8 cellular contexts compared by ENCODE assay signal in the genomic region with DNA sequence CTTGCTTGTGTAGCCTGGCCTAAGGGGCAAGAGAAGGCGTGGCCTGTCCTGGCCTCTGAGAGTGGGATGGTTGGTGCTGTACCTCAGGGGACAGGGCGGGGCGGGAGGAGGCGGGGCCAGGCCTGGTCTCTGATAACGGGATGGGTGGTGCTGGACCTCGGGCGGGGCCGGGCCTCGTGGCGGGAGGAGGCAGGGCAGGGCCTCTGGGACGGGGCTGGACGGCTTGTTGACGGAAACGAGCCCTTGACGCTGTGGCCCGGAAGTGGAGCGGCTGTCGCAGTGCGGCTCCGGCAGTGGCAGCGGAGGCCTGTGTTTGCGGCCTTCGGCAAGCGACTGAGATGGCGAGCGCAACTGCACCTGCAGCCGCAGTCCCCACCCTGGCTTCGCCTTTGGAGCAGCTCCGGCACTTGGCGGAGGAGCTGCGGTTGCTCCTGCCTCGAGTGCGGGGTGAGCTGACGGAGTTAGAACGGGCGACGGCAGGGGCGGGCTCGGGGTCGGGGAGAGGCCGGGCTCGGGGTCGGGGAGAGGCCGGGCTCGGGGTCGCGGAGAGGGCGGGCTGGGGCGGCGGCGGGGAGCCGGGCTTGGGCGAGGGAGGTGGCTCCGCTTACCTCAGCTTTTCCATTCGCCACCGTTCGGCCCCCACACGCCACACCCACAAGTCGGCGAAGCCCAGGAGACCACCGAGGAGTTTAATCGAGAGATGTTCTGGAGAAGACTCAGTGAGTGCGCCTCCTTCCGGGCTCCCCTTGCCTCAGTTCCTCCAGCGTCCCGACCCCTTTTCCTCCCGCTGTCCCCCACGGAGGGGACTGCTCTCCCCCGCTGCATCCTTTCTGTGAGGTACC. TPM values are rescaled to one million over a fixed set of nuclear protein-coding genes. Genes with fewer than 3 reads are reported as not detected.
A peak's percentile ranks its signal among the peaks of the same experiment; 100 is the strongest.
DNase-seq lines count a peak whose midpoint lies in the region; ATAC-seq and TF ChIP-seq lines count a peak whose summit lies in the region.

A gene with protein sequence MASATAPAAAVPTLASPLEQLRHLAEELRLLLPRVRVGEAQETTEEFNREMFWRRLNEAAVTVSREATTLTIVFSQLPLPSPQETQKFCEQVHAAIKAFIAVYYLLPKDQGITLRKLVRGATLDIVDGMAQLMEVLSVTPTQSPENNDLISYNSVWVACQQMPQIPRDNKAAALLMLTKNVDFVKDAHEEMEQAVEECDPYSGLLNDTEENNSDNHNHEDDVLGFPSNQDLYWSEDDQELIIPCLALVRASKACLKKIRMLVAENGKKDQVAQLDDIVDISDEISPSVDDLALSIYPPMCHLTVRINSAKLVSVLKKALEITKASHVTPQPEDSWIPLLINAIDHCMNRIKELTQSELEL (plus strand): TSS at position 243 of the 842 bp plus-strand sequence. CDS start 96 bp downstream, at position 339.

- POLR2A ChIA-PET in BJ (lab: Charles Lee) = no interaction called here

- ATAC-seq in GM19025 (IDR thresholded peaks at IDR 0.05; ENCODE audit: low read depth, unreplicated experiment) (peak; percentile 97), HG03280 (IDR thresholded peaks at IDR 0.05; ENCODE audit: unreplicated experiment) (peak; percentile 95)

- CTCF ChIA-PET in BJ (lab: Yijun Ruan, JAX) = interaction anchor here (1.1 to 4.7 kb wide), 4 partner anchors 9 to 101 kb away, joined by 4 to 30 read pairs (median 13); no protein-coding TSS in a partner anchor

- peak; percentile 51 for DNase-seq in BJ (ENCODE audit: low read depth)
- peak; percentile 72 to 96 for DNase-seq in NCI-H526 (lab: John Stamatoyannopoulos, UW)
- DNase-seq in activated CD4-positive, alpha-beta T cell treated with anti-CD3 and anti-CD28 coated beads for 4 hours = peak; percentile 76 to 79
- peak; percentile 90 for DNase-seq in kidney tubule cell (ENCODE audit: low spot score)
- DNase-seq in stimulated activated CD4-positive, alpha-beta T cell treated with anti-CD3 and anti-CD28 coated beads, Interleukin-1b, Interleukin-23, amount 100 ng/mL, for 4 hours (ENCODE audit: low read depth in 2 of 2) = peak; percentile 60 to 82

- H3K27ac ChIP-seq in cingulate gyrus (ENCODE audit: low read depth, low read length) = peak within 1 kb of the TSS; percentile 85

- H3K4me3 ChIP-seq in BJ (ENCODE audit: low read depth, low read length) = peak within 1 kb of the TSS; percentile 82

- TF ChIP-seq CTCF in BJ (IDR thresholded peaks at IDR 0.05; ENCODE audit: insufficient read depth, low read depth, low read length) = peak; percentile 64

- no peaks in the 10 kb centered on the region for H3K27me3 ChIP-seq in BJ (ENCODE audit: control insufficient read depth, insufficient read depth, low read length)

- H3K36me3 ChIP-seq in BJ (ENCODE audit: control insufficient read depth, insufficient read depth, low read length) = no peaks in the 10 kb centered on the region

RNA-seq across cellular contexts. Expression of the gene that starts here (rescaled TPM):
- polyA plus RNA-seq in BJ (2011; rRNA removed) = 76.5 and 86.5 TPM in 2 replicates
- 22.2 and 34.4 TPM in 2 replicates for polyA minus RNA-seq in BJ (2011; rRNA and poly(A)+ RNA removed)

Comparison
In these comparisons a context has a peak if more than half of its experiments do, and no peak if none do; other contexts are left out.
1. Peak in every context shown above with its lines: DNase-seq, ATAC-seq, H3K4me3 ChIP-seq and H3K27ac ChIP-seq.